In the genomic region with DNA sequence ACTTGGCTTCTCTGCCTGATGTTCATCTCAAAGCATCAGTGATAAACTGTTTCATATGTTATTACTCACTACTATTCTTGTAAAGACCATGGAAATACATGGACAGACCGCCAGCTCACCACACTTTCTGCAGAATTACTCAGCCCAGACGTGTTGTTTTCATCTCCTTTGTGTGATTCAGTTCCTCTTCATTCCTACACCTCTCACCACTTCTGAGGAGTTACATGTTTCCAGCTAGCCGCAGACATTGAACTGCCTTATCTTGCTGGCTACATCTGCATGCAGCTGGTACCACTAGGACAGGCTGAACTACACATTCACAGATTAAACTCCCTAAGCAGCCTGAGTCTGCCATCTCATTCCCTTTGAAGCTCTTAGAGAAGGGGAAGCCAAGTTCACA, we compare ENCODE assay signal across 13 cellular contexts.
DNase-seq lines count a peak whose midpoint lies in the region; FAIRE-seq and TF ChIP-seq lines count a peak whose summit lies in the region.
"Had no signal": no experiment of that assay in that cellular context is flagged by ENCODE, and none has a peak within 500 bp of the region (broad histone marks: within the 10 kb centered on the region; RNA-seq: fewer than 3 reads in every experiment).

No MANE protein-coding gene starts in this region.

- H3K27me3 Mint-ChIP-seq in activated naive CD4-positive, alpha-beta T cell treated with anti-CD3 and anti-CD28 coated beads for 36 hours (ENCODE audit: low read depth), result peaks cover 3% of the 10 kb centered on the region
- H3K27me3 Mint-ChIP-seq in chondrocyte (ENCODE audit: low read depth), result no peaks in the 10 kb centered on the region

- no peaks in the 10 kb centered on the region for H3K36me3 Mint-ChIP-seq in activated naive CD4-positive, alpha-beta T cell treated with anti-CD3 and anti-CD28 coated beads for 36 hours (ENCODE audit: low read depth)
- no peaks in the 10 kb centered on the region for H3K36me3 Mint-ChIP-seq in chondrocyte (ENCODE audit: low read depth)

- no peak for TF ChIP-seq CTCF in chondrocyte (IDR thresholded peaks at IDR 0.05)

- intact Hi-C loops in activated naive CD4-positive, alpha-beta T cell treated with anti-CD3 and anti-CD28 coated beads for 36 hours (cut with micrococcal nuclease), result loop anchor here (1.0 to 10.0 kb wide), 8 partner anchors 22 to 1513 kb away; a partner anchor contains a TSS

- H3K4me3 Mint-ChIP-seq in activated naive CD4-positive, alpha-beta T cell treated with anti-CD3 and anti-CD28 coated beads for 36 hours, result no peak overlapping the region
- no peak overlapping the region for H3K4me3 Mint-ChIP-seq in chondrocyte (ENCODE audit: unreplicated experiment)
- H3K4me3 Mint-ChIP-seq: neural progenitor cell had no signal

- FAIRE-seq in HTR-8/SVneo (lab: Jason Lieb, UNC), result no peak

- DNase-seq in activated naive CD4-positive, alpha-beta T cell treated with Interleukin-2 at 50 U/mL for 16 hours, result peak; percentile 13
- DNase-seq in activated naive CD4-positive, alpha-beta T cell (lab: John Stamatoyannopoulos, UW), result no peak
- peak; percentile 72 for DNase-seq in activated naive CD4-positive, alpha-beta T cell treated with anti-CD3 and anti-CD28 coated beads for 36 hours
- peak; percentile 4 for DNase-seq in stimulated activated CD4-positive, alpha-beta T cell treated with anti-CD3 and anti-CD28 coated beads, Interleukin-12 subunit alpha, Interleukin-12 subunit beta, amount 100 ng/mL, for 4 hours
- DNase-seq in NCI-H146 (lab: John Stamatoyannopoulos, UW) (no peak), cerebellum (ENCODE audit: low spot score) (no peak), chondrocyte (ENCODE audit: low spot score) (no peak), HTR-8/SVneo (ENCODE audit: insufficient read length, low spot score) (no peak)
- DNase-seq: colonic mucosa, KBM-7, NCI-H1436, T-helper 9 cell had no signal

- no peaks in the 10 kb centered on the region for H3K9me3 Mint-ChIP-seq in activated naive CD4-positive, alpha-beta T cell treated with anti-CD3 and anti-CD28 coated beads for 36 hours
- H3K9me3 Mint-ChIP-seq in chondrocyte (ENCODE audit: low read depth), result peaks cover 13% of the 10 kb centered on the region

- CTCF ChIA-PET in activated naive CD4-positive, alpha-beta T cell treated with anti-CD3 and anti-CD28 coated beads for 36 hours (lab: Charles Lee), result no interaction called here

- H3K4me1 Mint-ChIP-seq in activated naive CD4-positive, alpha-beta T cell treated with anti-CD3 and anti-CD28 coated beads for 36 hours (ENCODE audit: low read depth), result peaks cover 16% of the 10 kb centered on the region
- no peaks in the 10 kb centered on the region for H3K4me1 Mint-ChIP-seq in chondrocyte (ENCODE audit: low read depth)
- H3K4me1 Mint-ChIP-seq: neural progenitor cell had no signal

- peak overlapping the region; percentile 75 for H3K27ac Mint-ChIP-seq in activated naive CD4-positive, alpha-beta T cell treated with anti-CD3 and anti-CD28 coated beads for 36 hours
- H3K27ac Mint-ChIP-seq in chondrocyte (ENCODE audit: unreplicated experiment), result no peak overlapping the region
- H3K27ac Mint-ChIP-seq: neural progenitor cell had no signal

Comparison
In these comparisons a context has a peak if more than half of its experiments do, and no peak if none do; other contexts are left out.
1. DNase-seq: peak in activated naive CD4-positive, alpha-beta T cell treated with Interleukin-2 at 50 U/mL for 16 hours (single experiment), activated naive CD4-positive, alpha-beta T cell treated with anti-CD3 and anti-CD28 coated beads for 36 hours (single experiment) and stimulated activated CD4-positive, alpha-beta T cell treated with anti-CD3 and anti-CD28 coated beads, Interleukin-12 subunit alpha, Interleukin-12 subunit beta, amount 100 ng/mL, for 4 hours (single experiment); none in activated naive CD4-positive, alpha-beta T cell (0 of 4), NCI-H146 (single experiment), cerebellum (single experiment), chondrocyte (single experiment) and HTR-8/SVneo (single experiment).